ENCODE assay signal across 8 cellular contexts in the genomic region with DNA sequence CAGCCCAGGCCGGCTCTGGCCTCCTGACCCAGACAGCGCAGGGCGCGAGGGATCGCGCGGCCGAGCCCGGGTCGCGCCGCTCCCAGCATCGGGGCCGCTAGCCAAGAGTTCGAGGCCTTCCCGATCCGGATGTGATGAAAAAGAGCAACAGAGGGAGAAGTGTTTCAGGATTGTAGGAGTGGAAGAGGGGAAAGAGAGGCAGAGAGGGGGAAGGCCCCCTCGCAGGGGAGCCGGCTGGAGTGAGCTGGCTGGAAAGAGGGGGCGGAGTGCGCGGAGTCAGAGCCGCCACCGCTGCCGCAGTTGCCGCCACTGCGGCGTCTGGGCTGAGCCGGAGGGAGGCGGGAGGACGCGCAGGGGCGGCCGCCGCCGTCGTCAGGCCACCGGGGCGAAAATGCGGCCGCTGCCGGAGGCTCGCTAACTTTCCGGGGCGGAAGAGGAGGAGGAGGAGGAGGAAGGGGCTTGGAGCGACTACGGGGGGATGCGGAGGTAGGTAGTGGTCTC. TPM values are rescaled to one million over a fixed set of nuclear protein-coding genes. Genes with fewer than 3 reads are reported as not detected.
DNase-seq lines count a peak whose midpoint lies in the region; ATAC-seq and TF ChIP-seq lines count a peak whose summit lies in the region.

No MANE protein-coding gene starts in this region.

- H4K20me1 ChIP-seq in Loucy (ENCODE audit: insufficient read depth, low read length, poor library complexity, severe bottlenecking), result no peaks in the 10 kb centered on the region

- CTCF ChIA-PET in activated CD8-positive, alpha-beta T cell treated with anti-CD3 and anti-CD28 coated beads, Interleukin-2, amount 10 ng/mL, durations not matched to agents 7 days and 5 days (lab: Charles Lee), result interaction anchor here (3.9 kb wide), 1 partner anchor 87 kb away, joined by 15 read pairs; no protein-coding TSS in a partner anchor

- H3K27ac Mint-ChIP-seq in activated CD8-positive, alpha-beta T cell treated with anti-CD3 and anti-CD28 coated beads, Interleukin-2, amount 10 ng/mL, durations not matched to agents 7 days and 5 days, result peak overlapping the region; percentile 97
- peak overlapping the region; percentile 99 for H3K27ac Mint-ChIP-seq in stimulated activated memory B cell treated with anti-CD40 and anti-IgM and Interleukin-4, amounts not matched to agents 10 μg/mL and 1 μg/mL and 100 μg/mL, for 72 hours

- H3K4me1 ChIP-seq in Loucy (ENCODE audit: insufficient read depth, low read length, poor library complexity, severe bottlenecking) (peaks cover 17% of the 10 kb centered on the region), endocrine pancreas (ENCODE audit: control insufficient read depth, insufficient read depth, low read length) (peaks cover 9% of the 10 kb centered on the region), mucosa of stomach (ENCODE audit: control insufficient read depth, insufficient read depth, low read length) (peaks cover 12% of the 10 kb centered on the region)

- H3K79me2 ChIP-seq in Loucy (ENCODE audit: insufficient read depth, low read length), result no peaks in the 10 kb centered on the region

- ATAC-seq in GM21825 (IDR thresholded peaks at IDR 0.05; ENCODE audit: unreplicated experiment), result peak; percentile 38
- peak; percentile 66 for ATAC-seq in activated CD8-positive, alpha-beta T cell treated with anti-CD3 and anti-CD28 coated beads, Interleukin-2, amount 10 ng/mL, durations not matched to agents 7 days and 5 days
- peak; percentile 79 for ATAC-seq in stimulated activated memory B cell treated with anti-CD40 and anti-IgM and Interleukin-4, amounts not matched to agents 10 μg/mL and 1 μg/mL and 100 μg/mL, for 72 hours

- H3K27me3 Mint-ChIP-seq in activated CD8-positive, alpha-beta T cell treated with anti-CD3 and anti-CD28 coated beads, Interleukin-2, amount 10 ng/mL, durations not matched to agents 7 days and 5 days (ENCODE audit: low read depth), result no peaks in the 10 kb centered on the region
- H3K27me3 Mint-ChIP-seq in stimulated activated memory B cell treated with anti-CD40 and anti-IgM and Interleukin-4, amounts not matched to agents 10 μg/mL and 1 μg/mL and 100 μg/mL, for 72 hours, result no peaks in the 10 kb centered on the region

- H3K36me3 ChIP-seq in Loucy (ENCODE audit: insufficient read depth, low read length), result no peaks in the 10 kb centered on the region
- no peaks in the 10 kb centered on the region for H3K36me3 ChIP-seq in endocrine pancreas (ENCODE audit: control insufficient read depth, insufficient read depth, low read length)
- H3K36me3 ChIP-seq in mucosa of stomach (ENCODE audit: control insufficient read depth, insufficient read depth, low read length), result no peaks in the 10 kb centered on the region

- no peak for TF ChIP-seq CTCF in Loucy (conservative IDR thresholded peaks at IDR 0.05; ENCODE audit: low read length)

- H3K4me2 ChIP-seq in Loucy (ENCODE audit: low read depth, low read length, poor library complexity, severe bottlenecking), result peak overlapping the region; percentile 87

- H3K9me2 ChIP-seq in Loucy (replicated peaks; ENCODE audit: low read depth, low read length), result no peaks in the 10 kb centered on the region

- peak overlapping the region; percentile 97 for H2AFZ ChIP-seq in Loucy (ENCODE audit: low read length)

- peak overlapping the region; percentile 97 for H3K4me3 Mint-ChIP-seq in activated CD8-positive, alpha-beta T cell treated with anti-CD3 and anti-CD28 coated beads, Interleukin-2, amount 10 ng/mL, durations not matched to agents 7 days and 5 days
- H3K4me3 Mint-ChIP-seq in stimulated activated memory B cell treated with anti-CD40 and anti-IgM and Interleukin-4, amounts not matched to agents 10 μg/mL and 1 μg/mL and 100 μg/mL, for 72 hours, result peak overlapping the region; percentile 97

- peaks cover 37% of the 10 kb centered on the region for H3K4me1 Mint-ChIP-seq in activated CD8-positive, alpha-beta T cell treated with anti-CD3 and anti-CD28 coated beads, Interleukin-2, amount 10 ng/mL, durations not matched to agents 7 days and 5 days (ENCODE audit: low read depth)
- peaks cover 65% of the 10 kb centered on the region for H3K4me1 Mint-ChIP-seq in stimulated activated memory B cell treated with anti-CD40 and anti-IgM and Interleukin-4, amounts not matched to agents 10 μg/mL and 1 μg/mL and 100 μg/mL, for 72 hours

- H3K4me3 ChIP-seq in Loucy (ENCODE audit: low read length, poor library complexity, severe bottlenecking) (peak overlapping the region; percentile 81), endocrine pancreas (ENCODE audit: control insufficient read depth, insufficient read depth, low read length) (peak overlapping the region; percentile 26), mucosa of stomach (ENCODE audit: low read length) (peak overlapping the region; percentile 60)

- H3K9me3 ChIP-seq in Loucy (ENCODE audit: insufficient read depth, low read depth, low read length) (no peaks in the 10 kb centered on the region), endocrine pancreas (ENCODE audit: control insufficient read depth, low read length) (no peaks in the 10 kb centered on the region), mucosa of stomach (ENCODE audit: control insufficient read depth, low read length) (no peaks in the 10 kb centered on the region)

- H3K27me3 ChIP-seq in Loucy (ENCODE audit: insufficient read depth, low read length, poor library complexity, severe bottlenecking), result peaks cover 28% of the 10 kb centered on the region
- H3K27me3 ChIP-seq in endocrine pancreas (ENCODE audit: control insufficient read depth, insufficient read depth, low read length), result no peaks in the 10 kb centered on the region
- H3K27me3 ChIP-seq in mucosa of stomach (ENCODE audit: control insufficient read depth, insufficient read depth, low read length), result peaks cover 6% of the 10 kb centered on the region

- peaks cover 38% of the 10 kb centered on the region for H3K36me3 Mint-ChIP-seq in activated CD8-positive, alpha-beta T cell treated with anti-CD3 and anti-CD28 coated beads, Interleukin-2, amount 10 ng/mL, durations not matched to agents 7 days and 5 days (ENCODE audit: low read depth)
- peaks cover 14% of the 10 kb centered on the region for H3K36me3 Mint-ChIP-seq in stimulated activated memory B cell treated with anti-CD40 and anti-IgM and Interleukin-4, amounts not matched to agents 10 μg/mL and 1 μg/mL and 100 μg/mL, for 72 hours

- POLR2A ChIA-PET in activated CD8-positive, alpha-beta T cell treated with anti-CD3 and anti-CD28 coated beads, Interleukin-2, amount 10 ng/mL, durations not matched to agents 7 days and 5 days (lab: Charles Lee), result interaction anchor here (0.7 to 3.1 kb wide), 3 partner anchors 77 to 87 kb away, joined by 4 to 19 read pairs (median 4); no protein-coding TSS in a partner anchor

- DNase-seq in GM04503 (ENCODE audit: low read depth) (peak; percentile 28), pons (ENCODE audit: low spot score) (no peak)
- DNase-seq in activated CD8-positive, alpha-beta T cell treated with anti-CD3 and anti-CD28 coated beads, Interleukin-2, amount 10 ng/mL, durations not matched to agents 7 days and 5 days, result peak; percentile 62

- H3F3A ChIP-seq in Loucy (ENCODE audit: low read depth), result no peaks in the 10 kb centered on the region

- H3K9ac ChIP-seq in Loucy (ENCODE audit: low read depth, low read length, poor library complexity, severe bottlenecking) (peak overlapping the region; percentile 59), endocrine pancreas (ENCODE audit: control insufficient read depth, insufficient read depth, low read length) (peak overlapping the region; percentile 87), mucosa of stomach (ENCODE audit: low read length) (peak overlapping the region; percentile 86)

- H3K9me3 Mint-ChIP-seq in activated CD8-positive, alpha-beta T cell treated with anti-CD3 and anti-CD28 coated beads, Interleukin-2, amount 10 ng/mL, durations not matched to agents 7 days and 5 days (ENCODE audit: insufficient read depth), result no peaks in the 10 kb centered on the region
- H3K9me3 Mint-ChIP-seq in stimulated activated memory B cell treated with anti-CD40 and anti-IgM and Interleukin-4, amounts not matched to agents 10 μg/mL and 1 μg/mL and 100 μg/mL, for 72 hours, result no peaks in the 10 kb centered on the region

RNA-seq across cellular contexts. Expression of a gene that starts 0.3 kb away (rescaled TPM):
- total RNA-seq in activated CD8-positive, alpha-beta T cell treated with anti-CD3 and anti-CD28 coated beads, Interleukin-2, amount 10 ng/mL, durations not matched to agents 7 days and 5 days, result 10 to 100 TPM; 63.6 to 69.8 TPM

Comparison
In these comparisons a context has a peak if more than half of its experiments do, and no peak if none do; other contexts are left out.
1. H3K4me3 ChIP-seq: peak in every context shown above with its lines; median percentile 81 in Loucy; 60 in mucosa of stomach; 26 in endocrine pancreas.